9 cellular contexts compared by ENCODE assay signal in genomic region chr10:124235232-124235631, GRCh38.
"Had no signal": no experiment of that assay in that cellular context is flagged by ENCODE, and none has a peak within 500 bp of the region (broad histone marks: within the 10 kb centered on the region; RNA-seq: fewer than 3 reads in every experiment).

No MANE protein-coding gene starts in this region.

- H3K9ac ChIP-seq: GM23248 had no signal

- H3K9me3 ChIP-seq: HAP-1 had no signal

- H3K27ac Mint-ChIP-seq: IgD-negative memory B cell had no signal

- H2AFZ ChIP-seq: GM23248 had no signal

- H3K36me3 Mint-ChIP-seq: IgD-negative memory B cell had no signal

- H3K27ac ChIP-seq: GM23248, HL-60 had no signal

- H3K4me3 Mint-ChIP-seq: IgD-negative memory B cell had no signal

- DNase-seq: GM23248, GOT3, H7, KG1 had no signal

- H3K4me1 ChIP-seq: HAP-1 had no signal

- FAIRE-seq: HepG2 had no signal

- H3K36me3 ChIP-seq: HAP-1 had no signal

- ATAC-seq: HCT116, HepG2 had no signal

- H3K4me3 ChIP-seq: GM23248, HAP-1 had no signal
